In genomic region chr1:232378266-232379041, GRCh38 we compare ENCODE assay signal across 16 cellular contexts.
DNase-seq lines count a peak whose midpoint lies in the region; ATAC-seq and TF ChIP-seq lines count a peak whose summit lies in the region.
"Had no signal": no experiment of that assay in that cellular context is flagged by ENCODE, and none has a peak within 500 bp of the region (broad histone marks: within the 10 kb centered on the region; RNA-seq: fewer than 3 reads in every experiment).

No MANE protein-coding gene starts in this region.

- H2AFZ ChIP-seq in parathyroid adenoma = peak overlapping the region; percentile 2

- H3K79me2 ChIP-seq in parathyroid adenoma = no peaks in the 10 kb centered on the region

- peak; percentile 0 for DNase-seq in NCI-H526 treated with DMSO at 0.1 percent for 48 hours (lab: John Stamatoyannopoulos, UW)
- no peak for DNase-seq in activated CD4-positive, alpha-beta T cell treated with anti-CD3 and anti-CD28 coated beads, Interleukin-2, amount 50 U/mL, for 1 hour
- no peak for DNase-seq in activated effector memory CD4-positive, alpha-beta T cell treated with anti-CD3 and anti-CD28 coated beads, Interleukin-2, amount 50 U/mL, for 16 hours
- DNase-seq in GDM1 (lab: John Stamatoyannopoulos, UW) = no peak
- DNase-seq in SKM-1 treated with dmso at 0.1 percent for 144 hours (lab: John Stamatoyannopoulos, UW; ENCODE audit: unreplicated experiment) = no peak
- DNase-seq: activated CD4-positive, alpha-beta T cell treated with anti-CD3 and anti-CD28 coated beads, Interleukin-2, amount 10 ng/mL, durations not matched to agents 7 days and 5 days; activated T-cell treated with anti-CD3 and anti-CD28 coated beads, Interleukin-2, amount 50 U/mL, for 72 hours; DMS79 treated with DMSO at 0.1 percent for 48 hours; NCI-H524; T-helper 2 cell had no signal

- TF ChIP-seq RAD21 in Ishikawa (IDR thresholded peaks at IDR 0.05; ENCODE audit: low read depth) = peak; percentile 3; the same call in 1 of the 2 replicates

- H3K9me3 ChIP-seq in parathyroid adenoma (ENCODE audit: control insufficient read depth, low read length) = no peaks in the 10 kb centered on the region
- H3K9me3 ChIP-seq: vagina had no signal

- H3K27me3 ChIP-seq in parathyroid adenoma (ENCODE audit: control insufficient read depth, insufficient read depth, low read length) = no peaks in the 10 kb centered on the region
- H3K27me3 ChIP-seq: vagina had no signal

- no peaks in the 10 kb centered on the region for H3K36me3 ChIP-seq in parathyroid adenoma (ENCODE audit: control insufficient read depth, insufficient read depth, low read length)
- H3K36me3 ChIP-seq: vagina had no signal

- no peak overlapping the region for H3K9ac ChIP-seq in parathyroid adenoma

- H3K4me3 ChIP-seq in parathyroid adenoma (ENCODE audit: low read depth, low read length) = no peak overlapping the region
- H3K4me3 ChIP-seq: GM12878, vagina had no signal

- H3K27ac ChIP-seq in parathyroid adenoma = no peak overlapping the region
- H3K27ac ChIP-seq: vagina had no signal

- ATAC-seq in esophagus mucosa = peak; percentile 32
- ATAC-seq: activated T-cell treated with anti-CD3 and anti-CD28 coated beads, Interleukin-2, amount 50 U/mL, for 72 hours; GM12878; stimulated activated memory B cell treated with anti-CD40 and anti-IgM and Interleukin-4, amounts not matched to agents 10 μg/mL and 1 μg/mL and 100 μg/mL, for 72 hours had no signal

- TF ChIP-seq EP300 in Ishikawa (IDR thresholded peaks at IDR 0.05; ENCODE audit: borderline replicate concordance) = peak; percentile 68; the same call in 1 of the 2 replicates

- H3K4me2 ChIP-seq in parathyroid adenoma (ENCODE audit: low read length) = no peak overlapping the region

- TF ChIP-seq CTCF in parathyroid adenoma (IDR thresholded peaks at IDR 0.05) = no peak

- H3K4me1 ChIP-seq in parathyroid adenoma = no peaks in the 10 kb centered on the region

TF ChIP-seq in Ishikawa, 13 proteins besides CTCF, POLR2A, EP300 and RAD21:
- TF ChIP-seq NFIC (IDR thresholded peaks at IDR 0.05) (peak; percentile 27), ZBTB7A (IDR thresholded peaks at IDR 0.05; ENCODE audit: low read depth) (no peak), TEAD4 (IDR thresholded peaks at IDR 0.05) (peak; percentile 30; the same call in 1 of the 2 replicates), MAX (IDR thresholded peaks at IDR 0.05) (0 out of 2 replicates have a peak, but pooled peaks have one; percentile 13), FOXM1 (IDR thresholded peaks at IDR 0.05; ENCODE audit: borderline replicate concordance, low read depth) (peak; percentile 31; the same call in 1 of the 2 replicates)
